ENCODE assay signal across 13 cellular contexts in the genomic region with DNA sequence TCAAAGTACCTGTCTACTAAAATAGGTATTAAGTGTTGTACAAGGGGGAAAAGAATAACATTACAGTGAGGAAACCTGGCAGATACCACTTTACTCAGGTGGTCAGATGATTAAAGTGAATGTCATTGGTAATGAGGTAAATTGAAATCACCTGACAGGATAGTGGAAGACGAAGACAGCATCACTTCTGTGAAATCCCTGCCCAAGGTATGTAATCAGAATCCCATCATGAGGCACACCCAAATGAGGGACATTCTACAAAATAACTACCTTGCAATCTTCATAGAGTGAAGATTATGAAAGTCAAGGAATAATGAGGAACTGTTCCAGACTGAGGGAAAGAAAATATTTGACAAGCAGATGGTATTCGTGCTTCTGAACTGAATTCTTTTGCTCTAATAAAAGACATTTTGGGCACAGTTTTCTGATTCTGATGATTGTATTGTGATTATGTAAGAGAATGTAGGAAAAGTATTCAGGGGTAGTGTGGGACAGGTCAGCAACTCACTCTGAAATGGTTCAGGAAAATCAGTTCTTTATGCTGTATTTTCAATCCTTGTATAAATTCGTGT. TPM values are rescaled to one million over a fixed set of nuclear protein-coding genes. Genes with fewer than 3 reads are reported as not detected.
DNase-seq lines count a peak whose midpoint lies in the region; ATAC-seq and TF ChIP-seq lines count a peak whose summit lies in the region.
"Had no signal": no experiment of that assay in that cellular context is flagged by ENCODE, and none has a peak within 500 bp of the region (broad histone marks: within the 10 kb centered on the region; RNA-seq: fewer than 3 reads in every experiment).

No MANE protein-coding gene starts in this region.

- peaks cover 11% of the 10 kb centered on the region for H3K36me3 Mint-ChIP-seq in HFFc6 (ENCODE audit: low read depth)
- peaks cover 14% of the 10 kb centered on the region for H3K36me3 Mint-ChIP-seq in chondrocyte (ENCODE audit: low read depth)
- peaks cover 0 to 31% (median 30%) of the 10 kb centered on the region in 3 donors for H3K36me3 Mint-ChIP-seq in naive thymus-derived CD8-positive, alpha-beta T cell
- H3K36me3 Mint-ChIP-seq in CD14-positive monocyte, result peaks cover 13 to 22% of the 10 kb centered on the region in 2 donors

- H3K9me3 Mint-ChIP-seq in HFFc6 (no peaks in the 10 kb centered on the region), chondrocyte (ENCODE audit: low read depth) (no peaks in the 10 kb centered on the region), CD14-positive monocyte (no peaks in the 10 kb centered on the region)
- H3K9me3 Mint-ChIP-seq in naive thymus-derived CD8-positive, alpha-beta T cell, result peaks cover 0 to 2% (median 0%) of the 10 kb centered on the region in 9 donors

- H3K27me3 Mint-ChIP-seq in HFFc6 (ENCODE audit: insufficient read depth) (peaks cover 4% of the 10 kb centered on the region; the same call in 1 of the 2 replicates), chondrocyte (ENCODE audit: low read depth) (no peaks in the 10 kb centered on the region), CD14-positive monocyte (ENCODE audit: low read depth in 3 of 3) (no peaks in the 10 kb centered on the region)
- no peaks in the 10 kb centered on the region for H3K27me3 Mint-ChIP-seq in naive thymus-derived CD8-positive, alpha-beta T cell
- H3K27me3 Mint-ChIP-seq: activated CD8-positive, alpha-beta memory T cell treated with anti-CD3 and anti-CD28 coated beads, Interleukin-2, amount 10 ng/mL, durations not matched to agents 7 days and 5 days had no signal

- TF ChIP-seq CTCF in AG10803 (conservative IDR thresholded peaks at IDR 0.05; ENCODE audit: low read length), result no peak
- TF ChIP-seq CTCF in HFFc6 (IDR thresholded peaks at IDR 0.05), result no peak
- TF ChIP-seq CTCF in chondrocyte (IDR thresholded peaks at IDR 0.05), result no peak
- no peak for TF ChIP-seq CTCF in CD14-positive monocyte (IDR thresholded peaks at IDR 0.05)

- POLR2A ChIA-PET in naive thymus-derived CD8-positive, alpha-beta T cell (lab: Charles Lee), result interaction anchor here (3.6 kb wide), 1 partner anchor 46 kb away, joined by 30 read pairs; a partner anchor contains a TSS

- H3K4me1 Mint-ChIP-seq in HFFc6 (ENCODE audit: low read depth), result peaks cover 55% of the 10 kb centered on the region
- peaks cover 61% of the 10 kb centered on the region for H3K4me1 Mint-ChIP-seq in chondrocyte (ENCODE audit: low read depth)
- H3K4me1 Mint-ChIP-seq in naive thymus-derived CD8-positive, alpha-beta T cell, result peaks cover 23 to 88% (median 68%) of the 10 kb centered on the region in 4 donors
- H3K4me1 Mint-ChIP-seq in CD14-positive monocyte, result peaks cover 30% of the 10 kb centered on the region

- H3K27ac Mint-ChIP-seq in HFFc6 (peak overlapping the region; percentile 82), chondrocyte (ENCODE audit: unreplicated experiment) (peak overlapping the region; percentile 90), CD14-positive monocyte (no peak overlapping the region)
- H3K27ac Mint-ChIP-seq in naive thymus-derived CD8-positive, alpha-beta T cell, result peak overlapping the region; percentile 83 to 98 (median 92)

- DNase-seq in AG10803 (ENCODE audit: low read depth), result peak; percentile 83
- DNase-seq in HFFc6, result no peak
- no peak for DNase-seq in chondrocyte (ENCODE audit: low spot score)
- DNase-seq in naive thymus-derived CD8-positive, alpha-beta T cell, result peak in 1 of 10 donors; percentile 43
- no peak for DNase-seq in SHP77 treated with DMSO at 0.1 percent for 48 hours (lab: John Stamatoyannopoulos, UW)
- DNase-seq in CD14-positive monocyte (ENCODE audit: low spot score), result no peak
- no peak for DNase-seq in COR-L47 (lab: John Stamatoyannopoulos, UW)
- DNase-seq: activated CD8-positive, alpha-beta memory T cell treated with anti-CD3 and anti-CD28 coated beads, Interleukin-2, amount 10 ng/mL, durations not matched to agents 7 days and 5 days; cortex of kidney had no signal

- H3K4me3 ChIP-seq in AG10803 (ENCODE audit: low read length), result no peak overlapping the region
- H3K4me3 ChIP-seq: BLaER1 had no signal

- H3K4me3 Mint-ChIP-seq in HFFc6, result peak overlapping the region; percentile 51
- no peak overlapping the region for H3K4me3 Mint-ChIP-seq in chondrocyte (ENCODE audit: unreplicated experiment)
- peak overlapping the region in 9 of 10 donors; percentile 20 to 79 (median 58) for H3K4me3 Mint-ChIP-seq in naive thymus-derived CD8-positive, alpha-beta T cell
- no peak overlapping the region for H3K4me3 Mint-ChIP-seq in CD14-positive monocyte
- H3K4me3 Mint-ChIP-seq: activated CD8-positive, alpha-beta memory T cell treated with anti-CD3 and anti-CD28 coated beads, Interleukin-2, amount 10 ng/mL, durations not matched to agents 7 days and 5 days had no signal

- peak in 1 of 2 donors; percentile 69 for ATAC-seq in naive thymus-derived CD8-positive, alpha-beta T cell
- no peak for ATAC-seq in HG02938 (IDR thresholded peaks at IDR 0.05; ENCODE audit: unreplicated experiment)
- ATAC-seq: activated CD8-positive, alpha-beta memory T cell treated with anti-CD3 and anti-CD28 coated beads, Interleukin-2, amount 10 ng/mL, durations not matched to agents 7 days and 5 days had no signal

- intact Hi-C loops in CD14-positive monocyte (cut with micrococcal nuclease), result no loop called here

RNA-seq across cellular contexts. Expression of a gene that starts 33.3 kb away (rescaled TPM):
- total RNA-seq in HFFc6 (2021; fragmentation: NEBNext Ultra II Directional; extraction: Animal tissue kit (Norgen Biotek cat#: 25700)), result not detected
- 0.62 to 1.1 TPM in 2 of 3 replicates, not detected in the other for total RNA-seq in chondrocyte
- not detected for total RNA-seq in naive thymus-derived CD8-positive, alpha-beta T cell
- not detected for polyA plus RNA-seq in naive thymus-derived CD8-positive, alpha-beta T cell
- not detected for polyA plus RNA-seq in CD14-positive monocyte
- total RNA-seq: activated CD8-positive, alpha-beta memory T cell treated with anti-CD3 and anti-CD28 coated beads, Interleukin-2, amount 10 ng/mL, durations not matched to agents 7 days and 5 days; lower leg skin had no signal
- polyA plus RNA-seq: adipose tissue had no signal

RNA-seq across cellular contexts. Expression of a gene that starts 40.2 kb away (rescaled TPM):
- total RNA-seq in HFFc6 (2021; fragmentation: NEBNext Ultra II Directional; extraction: Animal tissue kit (Norgen Biotek cat#: 25700)), result 10 to 100 TPM; 55.0 to 67.2 (median 61.9) TPM
- total RNA-seq in chondrocyte, result 1,260 to 1,504 TPM (median 1,485 TPM) in 3 replicates
- not detected for total RNA-seq in naive thymus-derived CD8-positive, alpha-beta T cell
- not detected for polyA plus RNA-seq in naive thymus-derived CD8-positive, alpha-beta T cell
- polyA plus RNA-seq in CD14-positive monocyte, result 1 to 10 TPM in 1 of 2 donors, under 1 TPM in 1; 0.84 to 4.7 TPM
- total RNA-seq: activated CD8-positive, alpha-beta memory T cell treated with anti-CD3 and anti-CD28 coated beads, Interleukin-2, amount 10 ng/mL, durations not matched to agents 7 days and 5 days had no signal

RNA-seq across cellular contexts. Expression of a gene that starts 46.6 kb away (rescaled TPM):
- 10 to 100 TPM; 17.7 to 26.2 (median 19.3) TPM for total RNA-seq in HFFc6 (2021; fragmentation: NEBNext Ultra II Directional; extraction: Animal tissue kit (Norgen Biotek cat#: 25700))
- total RNA-seq in chondrocyte, result 63.7 to 69.8 TPM (median 64.5 TPM) in 3 replicates
- total RNA-seq in naive thymus-derived CD8-positive, alpha-beta T cell, result 10 to 100 TPM; 71.4 to 78.0 TPM
- 10 to 100 TPM; 76.9 to 91.6 (median 90.9) TPM for polyA plus RNA-seq in naive thymus-derived CD8-positive, alpha-beta T cell
- polyA plus RNA-seq in CD14-positive monocyte, result 10 to 100 TPM; 12.3 to 14.9 TPM

Comparison
In these comparisons a context has a peak if more than half of its experiments do, and no peak if none do; other contexts are left out.
1. H3K27ac Mint-ChIP-seq: peak in HFFc6 (single experiment), chondrocyte (single experiment) and naive thymus-derived CD8-positive, alpha-beta T cell (10 of 10); none in CD14-positive monocyte (0 of 7).
2. H3K4me3 Mint-ChIP-seq: peak in HFFc6 (single experiment) and naive thymus-derived CD8-positive, alpha-beta T cell (9 of 10); none in chondrocyte (single experiment) and CD14-positive monocyte (0 of 2).
3. RNA of a gene that starts 40.2 kb away (total RNA-seq): 1,260 to 1,504 TPM in chondrocyte and 55.0 to 67.2 TPM in HFFc6; not detected in naive thymus-derived CD8-positive, alpha-beta T cell; every median in the first group is over 10 times any median in the second.